Comparison of ENCODE assay signal across 1 cellular context in genomic region chr19:56314584-56315075, GRCh38.
TF ChIP-seq lines count a peak whose summit lies in the region.

A gene with protein sequence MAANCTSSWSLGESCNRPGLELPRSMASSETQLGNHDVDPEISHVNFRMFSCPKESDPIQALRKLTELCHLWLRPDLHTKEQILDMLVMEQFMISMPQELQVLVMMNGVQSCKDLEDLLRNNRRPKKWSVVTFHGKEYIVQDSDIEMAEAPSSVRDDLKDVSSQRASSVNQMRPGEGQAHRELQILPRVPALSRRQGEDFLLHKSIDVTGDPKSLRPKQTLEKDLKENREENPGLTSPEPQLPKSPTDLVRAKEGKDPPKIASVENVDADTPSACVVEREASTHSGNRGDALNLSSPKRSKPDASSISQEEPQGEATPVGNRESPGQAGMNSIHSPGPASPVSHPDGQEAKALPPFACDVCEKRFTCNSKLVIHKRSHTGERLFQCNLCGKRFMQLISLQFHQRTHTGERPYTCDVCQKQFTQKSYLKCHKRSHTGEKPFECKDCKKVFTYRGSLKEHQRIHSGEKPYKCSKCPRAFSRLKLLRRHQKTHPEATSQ (minus strand): TSS chr19:56314839. CDS start chr19:56225046, 89,793 bp downstream.

TF ChIP-seq in GM12878, 131 proteins besides CTCF, POLR2A, EP300 and RAD21 (continued from another document):
- TF ChIP-seq MEF2B (IDR thresholded peaks at IDR 0.05; ENCODE audit: partially characterized antibody, poor library complexity, severe bottlenecking) (peak; percentile 54), SMAD5 (IDR thresholded peaks at IDR 0.05; ENCODE audit: low read depth) (peak; percentile 56; the same call in 1 of the 2 replicates), DPF2 (IDR thresholded peaks at IDR 0.05) (no peak), E4F1 (IDR thresholded peaks at IDR 0.05; ENCODE audit: borderline replicate concordance, partially characterized antibody) (peak; percentile 97), CREB1 (IDR thresholded peaks at IDR 0.05; ENCODE audit: low read depth) (peak; percentile 91), NR2F1 (conservative IDR thresholded peaks at IDR 0.05) (no peak), SMARCA5 (IDR thresholded peaks at IDR 0.05) (no peak), ZZZ3 (IDR thresholded peaks at IDR 0.05; ENCODE audit: control insufficient read depth, insufficient read length, low read depth) (no peak), RELA (IDR thresholded peaks at IDR 0.05; ENCODE audit: borderline replicate concordance, partially characterized antibody) (no peak), PBX3 (IDR thresholded peaks at IDR 0.05; ENCODE audit: insufficient replicate concordance, low read depth, low read length) (no peak)
